In genomic region chr3:157807286-157807685, GRCh38 we compare ENCODE assay signal across 1 cellular context.
TF ChIP-seq lines count a peak whose summit lies in the region.

No MANE protein-coding gene starts in this region.

TF ChIP-seq in IMR-90, 13 proteins besides CTCF, POLR2A, EP300 and RAD21 (continued from another document):
- TF ChIP-seq MAZ (IDR thresholded peaks at IDR 0.05; ENCODE audit: borderline replicate concordance, low read depth, low read length) (no peak), MXI1 (IDR thresholded peaks at IDR 0.05; ENCODE audit: borderline replicate concordance, low read depth, low read length) (no peak), ELK1 (IDR thresholded peaks at IDR 0.05; ENCODE audit: borderline replicate concordance, low read depth, low read length) (no peak), CHD1 (IDR thresholded peaks at IDR 0.05; ENCODE audit: low read depth, low read length) (no peak), MAFK (IDR thresholded peaks at IDR 0.05; ENCODE audit: low read depth, low read length) (no peak)
